ENCODE assay signal across 11 cellular contexts in genomic region chr7:73429218-73429617, GRCh38. TPM values are rescaled to one million over a fixed set of nuclear protein-coding genes. Genes with fewer than 3 reads are reported as not detected.
DNase-seq lines count a peak whose midpoint lies in the region; ATAC-seq and TF ChIP-seq lines count a peak whose summit lies in the region.
"Had no signal": no experiment of that assay in that cellular context is flagged by ENCODE, and none has a peak within 500 bp of the region (broad histone marks: within the 10 kb centered on the region; RNA-seq: fewer than 3 reads in every experiment).

No MANE protein-coding gene starts in this region.

- H3K27me3 ChIP-seq in NT2/D1 (ENCODE audit: insufficient read depth, insufficient read length): peaks cover 3% of the 10 kb centered on the region
- peaks cover 0 to 52% (median 9%) of the 10 kb centered on the region in 4 donors for H3K27me3 ChIP-seq in esophagus muscularis mucosa

- H3K9me3 Mint-ChIP-seq in natural killer cell: no peaks in the 10 kb centered on the region

- peak; percentile 83 for DNase-seq in DMS79 (lab: John Stamatoyannopoulos, UW)
- peak; percentile 94 for DNase-seq in NCI-H146 (lab: John Stamatoyannopoulos, UW)
- DNase-seq in NT2/D1 (ENCODE audit: low read depth, low spot score): peak; percentile 33
- peak; percentile 57 for DNase-seq in iPS-NIHi7 (ENCODE audit: extremely low spot score)
- DNase-seq in coronary artery (ENCODE audit: low spot score): no peak
- DNase-seq in natural killer cell: no peak
- no peak for DNase-seq in esophagus muscularis mucosa (ENCODE audit: extremely low spot score)
- DNase-seq: activated CD8-positive, alpha-beta memory T cell treated with anti-CD3 and anti-CD28 coated beads, Interleukin-2, amount 50 U/mL, for 48 hours; KBM-7 had no signal

- H3K4me1 ChIP-seq in NT2/D1 (ENCODE audit: insufficient read depth, insufficient read length) (peaks cover 12% of the 10 kb centered on the region), esophagus muscularis mucosa (peaks cover 0 to 30% (median 17%) of the 10 kb centered on the region in 4 donors)

- H3K36me3 Mint-ChIP-seq in natural killer cell: no peaks in the 10 kb centered on the region

- no peaks in the 10 kb centered on the region for H3K9me3 ChIP-seq in NT2/D1 (ENCODE audit: insufficient read depth, low read length)
- H3K9me3 ChIP-seq in esophagus muscularis mucosa: no peaks in the 10 kb centered on the region

- peak overlapping the region; percentile 8 for H3K4me3 ChIP-seq in NT2/D1 (ENCODE audit: insufficient read length, low read depth)
- H3K4me3 ChIP-seq in coronary artery: no peak overlapping the region
- no peak overlapping the region for H3K4me3 ChIP-seq in esophagus muscularis mucosa
- H3K4me3 ChIP-seq: BLaER1 treated with 17β-estradiol and CSF1 and Interleukin-3, amounts not matched to agents 10 nM and 100 nM had no signal

- no peak for TF ChIP-seq EP300 in esophagus muscularis mucosa (IDR thresholded peaks at IDR 0.05)

- H3K36me3 ChIP-seq in NT2/D1 (ENCODE audit: insufficient read depth, insufficient read length, low read length) (no peaks in the 10 kb centered on the region), esophagus muscularis mucosa (no peaks in the 10 kb centered on the region)
- H3K36me3 ChIP-seq: BLaER1 treated with 17β-estradiol and CSF1 and Interleukin-3, amounts not matched to agents 10 nM and 100 nM had no signal

- WGBS in esophagus muscularis mucosa: 55% methylated on average over 8 of the region's 18 CpGs

- H3K27ac ChIP-seq in coronary artery (no peak overlapping the region), esophagus muscularis mucosa (replicated peaks in 1 of 4) (no peak overlapping the region)
- H3K27ac ChIP-seq: BLaER1 treated with 17β-estradiol and CSF1 and Interleukin-3, amounts not matched to agents 10 nM and 100 nM had no signal

- peaks cover 0 to 4% of the 10 kb centered on the region in 2 donors for H3K4me1 Mint-ChIP-seq in natural killer cell

- H3K9ac ChIP-seq in NT2/D1 (ENCODE audit: insufficient read length, low read depth): peak overlapping the region; percentile 61
- H3K9ac ChIP-seq: BLaER1 treated with 17β-estradiol and CSF1 and Interleukin-3, amounts not matched to agents 10 nM and 100 nM had no signal

- peaks cover 0 to 6% of the 10 kb centered on the region in 2 donors for H3K27me3 Mint-ChIP-seq in natural killer cell (ENCODE audit: low read depth in 2 of 2)

- TF ChIP-seq POLR2A in esophagus muscularis mucosa (IDR thresholded peaks at IDR 0.05; ENCODE audit: low read depth): no peak

- ATAC-seq in natural killer cell: no peak
- ATAC-seq in GM18870 (IDR thresholded peaks at IDR 0.05; ENCODE audit: unreplicated experiment): no peak

- no peak overlapping the region for H3K4me3 Mint-ChIP-seq in natural killer cell

- intact Hi-C loops in natural killer cell (cut with micrococcal nuclease) (no loop called here), esophagus muscularis mucosa (cut with DNase I) (no loop called here)

- TF ChIP-seq CTCF in coronary artery (IDR thresholded peaks at IDR 0.05): no peak
- TF ChIP-seq CTCF in natural killer cell (IDR thresholded peaks at IDR 0.05): no peak
- no peak for TF ChIP-seq CTCF in esophagus muscularis mucosa (IDR thresholded peaks at IDR 0.05)

- no peak overlapping the region for H3K27ac Mint-ChIP-seq in natural killer cell

RNA-seq across cellular contexts. Expression of gene FZD9, which starts 4.4 kb away (rescaled TPM):
- total RNA-seq in natural killer cell (under 1 TPM in 2 of 3 donors, not detected in 1; 0.15 to 0.25 TPM), esophagus muscularis mucosa (1 to 10 TPM in 2 of 4 donors, under 1 TPM in 2; under 0.01 to 1.7 (median 1.1) TPM)

Comparison
In these comparisons a context has a peak if more than half of its experiments do, and no peak if none do; other contexts are left out.
1. DNase-seq: peak in DMS79 (single experiment), NCI-H146 (single experiment), NT2/D1 (single experiment) and iPS-NIHi7 (single experiment); none in coronary artery (single experiment), natural killer cell (single experiment) and esophagus muscularis mucosa (single experiment).